8 cellular contexts compared by ENCODE assay signal in the genomic region with DNA sequence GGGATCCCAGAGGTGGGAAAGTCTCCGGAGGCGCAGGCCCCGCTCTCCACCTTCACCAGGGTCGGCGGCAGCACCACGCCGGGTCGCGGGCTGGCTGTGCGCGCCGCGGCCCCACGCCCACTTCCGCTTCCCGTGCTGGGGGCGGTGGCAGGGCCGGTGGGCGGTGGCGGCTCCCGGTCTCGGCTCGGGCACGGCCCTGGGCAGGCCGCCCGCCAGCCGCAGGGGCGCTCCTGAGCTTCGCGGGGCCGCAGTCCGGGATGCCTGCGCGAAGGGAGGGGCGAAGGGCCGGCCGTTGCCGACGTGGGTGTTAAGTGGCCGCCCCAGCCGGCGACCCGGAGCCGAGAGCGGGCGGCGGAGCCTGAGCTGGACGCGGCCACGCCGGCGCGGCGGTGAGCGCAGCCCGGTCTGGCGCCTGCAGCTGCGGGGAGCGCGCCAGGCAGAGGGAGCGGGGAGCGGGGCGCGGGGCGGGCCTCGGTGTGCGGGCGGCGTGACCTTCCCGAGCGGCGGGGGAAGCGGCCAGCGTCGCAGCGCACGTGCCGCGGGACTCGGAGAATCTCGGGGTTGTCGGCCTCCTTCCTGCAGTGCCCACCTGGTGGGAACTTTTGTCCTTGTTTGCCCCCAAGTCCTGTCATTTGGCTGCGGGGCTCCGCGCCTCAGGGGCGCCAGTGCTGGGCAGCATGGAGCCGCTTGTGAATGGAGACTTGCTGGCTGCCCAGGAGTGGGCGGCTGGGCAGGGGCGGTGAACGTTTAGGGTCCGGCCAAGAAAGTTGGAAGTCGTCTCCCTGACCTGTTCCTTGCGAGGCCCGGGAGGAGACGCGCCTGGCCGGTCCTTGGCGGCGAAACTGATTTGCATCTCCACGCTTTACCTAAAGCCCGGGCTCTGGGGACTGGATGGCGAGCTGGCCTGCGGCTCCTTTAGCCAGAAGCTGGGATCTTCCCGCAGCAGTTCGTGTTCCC. TPM values are rescaled to one million over a fixed set of nuclear protein-coding genes. Genes with fewer than 3 reads are reported as not detected.
DNase-seq lines count a peak whose midpoint lies in the region; ATAC-seq and TF ChIP-seq lines count a peak whose summit lies in the region.

SLC25A15 (plus strand) TSS at position 337 of the 957 bp plus-strand sequence. CDS start 3,616 bp downstream, outside the sequence.

- no peaks in the 10 kb centered on the region for H3K27me3 Mint-ChIP-seq in activated B cell treated with CpG ODN at 0.5 μM for 24 hours

- peak within 1 kb of the TSS; percentile 53 for H3K27ac Mint-ChIP-seq in activated B cell treated with CpG ODN at 0.5 μM for 24 hours

- TF ChIP-seq CTCF in 22Rv1 (IDR thresholded peaks at IDR 0.05), result peak; percentile 63
- TF ChIP-seq CTCF in activated B cell treated with CpG ODN at 0.5 μM for 24 hours (IDR thresholded peaks at IDR 0.05), result no peak

- CTCF ChIA-PET in activated B cell treated with CpG ODN at 0.5 μM for 24 hours (lab: Charles Lee), result interaction anchor here (1.2 to 1.3 kb wide), 2 partner anchors 12 to 132 kb away, joined by 5 to 6 read pairs; no protein-coding TSS in a partner anchor

- ATAC-seq in GM18498 (IDR thresholded peaks at IDR 0.05; ENCODE audit: unreplicated experiment), result peak; percentile 94
- ATAC-seq in HG02870 (IDR thresholded peaks at IDR 0.05; ENCODE audit: unreplicated experiment), result peak; percentile 64
- peak; percentile 95 for ATAC-seq in activated B cell treated with CpG ODN at 0.5 μM for 24 hours (ENCODE audit: low read depth)

- H3K4me3 Mint-ChIP-seq in activated B cell treated with CpG ODN at 0.5 μM for 24 hours, result peak within 1 kb of the TSS; percentile 83

- intact Hi-C loops in activated B cell treated with CpG ODN at 0.5 μM for 24 hours (cut with micrococcal nuclease), result loop anchor here (1.0 kb wide), 4 partner anchors 12 to 272 kb away; partner anchors contain the start of genes MRPS31 and WBP4

- H3K4me1 Mint-ChIP-seq in activated B cell treated with CpG ODN at 0.5 μM for 24 hours, result peaks cover 9% of the 10 kb centered on the region

- peaks cover 2% of the 10 kb centered on the region for H3K36me3 Mint-ChIP-seq in activated B cell treated with CpG ODN at 0.5 μM for 24 hours (ENCODE audit: low read depth)

- no peaks in the 10 kb centered on the region for H3K9me3 Mint-ChIP-seq in activated B cell treated with CpG ODN at 0.5 μM for 24 hours

- POLR2A ChIA-PET in activated B cell treated with CpG ODN at 0.5 μM for 24 hours (lab: Charles Lee), result interaction anchor here (0.9 to 2.6 kb wide), 9 partner anchors 9 to 271 kb away, joined by 3 to 15 read pairs (median 4); no protein-coding TSS in a partner anchor

- DNase-seq in NCI-H2107 treated with DMSO at 0.1 percent for 48 hours (lab: John Stamatoyannopoulos, UW; ENCODE audit: unreplicated experiment) (peak; percentile 13), activated B cell treated with CpG ODN at 0.5 μM for 24 hours (peak; percentile 82), islet precursor cell (peak; percentile 92)
- peak; percentile 65 for DNase-seq in central memory CD4-positive, alpha-beta T cell
- DNase-seq in stimulated activated CD4-positive, alpha-beta T cell treated with anti-CD3 and anti-CD28 coated beads, Interleukin-12 subunit alpha, Interleukin-12 subunit beta, amount 100 ng/mL, for 4 hours, result peak; percentile 74

- peak within 1 kb of the TSS; percentile 85 for H3K27ac ChIP-seq in 22Rv1

RNA-seq across cellular contexts. Expression of gene SLC25A15, which starts in this region (rescaled TPM):
- 4.6 and 4.9 TPM in 2 replicates for total RNA-seq in activated B cell treated with CpG ODN at 0.5 μM for 24 hours

Comparison
In these comparisons a context has a peak if more than half of its experiments do, and no peak if none do; other contexts are left out.
1. Peak in every context shown above with its lines: DNase-seq, ATAC-seq and H3K27ac ChIP-seq.
2. DNase-seq: peak in every context shown above with its lines; median percentile 92 in islet precursor cell; 82 in activated B cell treated with CpG ODN at 0.5 μM for 24 hours; 74 in stimulated activated CD4-positive, alpha-beta T cell treated with anti-CD3 and anti-CD28 coated beads, Interleukin-12 subunit alpha, Interleukin-12 subunit beta, amount 100 ng/mL, for 4 hours; 65 in central memory CD4-positive, alpha-beta T cell; 13 in NCI-H2107 treated with DMSO at 0.1 percent for 48 hours.